In the genomic region with DNA sequence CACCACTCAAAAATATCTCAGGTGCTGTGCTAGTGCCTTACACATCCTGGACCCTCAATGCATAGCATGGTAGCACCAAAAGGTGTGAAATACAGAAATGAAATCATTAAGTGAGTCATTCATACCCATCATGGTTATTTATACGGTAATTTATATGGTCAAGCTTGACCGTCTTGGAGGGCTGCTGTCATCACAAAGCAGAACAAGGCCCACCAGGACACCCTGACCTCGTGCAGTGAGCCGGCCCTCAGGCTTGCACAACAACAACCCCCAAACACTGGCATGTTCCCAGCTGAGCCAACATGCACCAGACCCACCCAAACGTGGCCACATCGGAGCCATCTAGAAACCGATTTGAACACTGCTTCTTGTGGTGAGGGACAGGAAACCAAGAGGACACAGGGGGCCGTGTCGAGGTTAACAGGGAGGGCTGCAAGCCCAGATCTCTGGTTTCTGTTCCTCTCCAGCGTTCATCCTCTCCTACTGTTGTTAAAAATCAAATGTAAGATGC, we compare ENCODE assay signal across 8 cellular contexts.
A peak's percentile ranks its signal among the peaks of the same experiment; 100 is the strongest.
DNase-seq lines count a peak whose midpoint lies in the region; ATAC-seq, FAIRE-seq and TF ChIP-seq lines count a peak whose summit lies in the region.

No MANE protein-coding gene starts in this region.

- no peak overlapping the region for H3K27ac Mint-ChIP-seq in endothelial cell (ENCODE audit: unreplicated experiment)

- peaks cover 5% of the 10 kb centered on the region for H3K27me3 Mint-ChIP-seq in endothelial cell (ENCODE audit: unreplicated experiment)

- FAIRE-seq in small intestine (lab: Jason Lieb, UNC) = no peak

- H3K4me1 ChIP-seq in colonic mucosa (no peaks in the 10 kb centered on the region), small intestine (ENCODE audit: control insufficient read depth in 2 of 2, insufficient read depth in 1 of 2, low read depth in 1 of 2, low read length in 1 of 2) (no peaks in the 10 kb centered on the region)

- WGBS in small intestine, 3 donors = 48 to 70% (median 56%) methylated on average over 10 of the region's 10 CpGs

- H3K9me3 Mint-ChIP-seq in endothelial cell (ENCODE audit: unreplicated experiment) = peaks cover 6% of the 10 kb centered on the region

- peak; percentile 23 for DNase-seq in activated CD4-positive, CD25-positive, alpha-beta regulatory T cell treated with anti-CD3 and anti-CD28 coated beads, Interleukin-2, amount 50 U/mL, for 16 hours (ENCODE audit: low read depth, low spot score)
- DNase-seq in colonic mucosa = peak; percentile 54
- DNase-seq in small intestine = peak; percentile 61
- no peak for DNase-seq in NCI-H345 treated with DMSO at 0.1 percent for 48 hours (lab: John Stamatoyannopoulos, UW; ENCODE audit: unreplicated experiment)
- DNase-seq in NCI-H1048 (lab: John Stamatoyannopoulos, UW) = no peak
- no peak for DNase-seq in endothelial cell (ENCODE audit: low spot score)

- TF ChIP-seq CTCF in colonic mucosa (IDR thresholded peaks at IDR 0.05) (no peak), endothelial cell (IDR thresholded peaks at IDR 0.05; ENCODE audit: unreplicated experiment) (no peak)

- H3K9ac ChIP-seq in colonic mucosa (ENCODE audit: low read depth in 2 of 2, low read length in 2 of 2) = no peak overlapping the region

- H3K27me3 ChIP-seq in colonic mucosa (no peaks in the 10 kb centered on the region), small intestine (ENCODE audit: control insufficient read depth in 2 of 2, insufficient read depth in 2 of 2, low read length in 2 of 2) (no peaks in the 10 kb centered on the region)

- H3K4me1 Mint-ChIP-seq in endothelial cell (ENCODE audit: unreplicated experiment) = peaks cover 7% of the 10 kb centered on the region

- intact Hi-C loops in colonic mucosa (cut with DNase I) = no loop called here

- H3K9me3 ChIP-seq in colonic mucosa (no peaks in the 10 kb centered on the region), small intestine (ENCODE audit: control insufficient read depth, low read depth) (no peaks in the 10 kb centered on the region)

- H3K36me3 ChIP-seq in colonic mucosa = no peaks in the 10 kb centered on the region
- H3K36me3 ChIP-seq in small intestine (ENCODE audit: control insufficient read depth in 2 of 2, insufficient read depth in 2 of 2, low read length in 2 of 2) = no peaks in the 10 kb centered on the region

- peaks cover 5% of the 10 kb centered on the region for H3K36me3 Mint-ChIP-seq in endothelial cell (ENCODE audit: low read depth, unreplicated experiment)

- ATAC-seq in GM19328 (IDR thresholded peaks at IDR 0.05; ENCODE audit: unreplicated experiment) (peak; percentile 69), HG03342 (IDR thresholded peaks at IDR 0.05; ENCODE audit: unreplicated experiment) (peak; percentile 72)

- H3K4me3 ChIP-seq in colonic mucosa (no peak overlapping the region), small intestine (ENCODE audit: low read depth in 1 of 2, low read length in 2 of 2) (no peak overlapping the region)

- no peak overlapping the region for H3K4me3 Mint-ChIP-seq in endothelial cell (ENCODE audit: unreplicated experiment)

- H3K27ac ChIP-seq in colonic mucosa = no peak overlapping the region
- no peak overlapping the region for H3K27ac ChIP-seq in small intestine (ENCODE audit: low read depth in 1 of 2, low read length in 1 of 2)

Comparison
In these comparisons a context has a peak if more than half of its experiments do, and no peak if none do; other contexts are left out.
1. DNase-seq: peak in activated CD4-positive, CD25-positive, alpha-beta regulatory T cell treated with anti-CD3 and anti-CD28 coated beads, Interleukin-2, amount 50 U/mL, for 16 hours (single experiment), colonic mucosa (single experiment) and small intestine (single experiment); none in NCI-H345 treated with DMSO at 0.1 percent for 48 hours (single experiment), NCI-H1048 (single experiment) and endothelial cell (single experiment).